Comparison of ENCODE assay signal across 26 cellular contexts in the genomic region with DNA sequence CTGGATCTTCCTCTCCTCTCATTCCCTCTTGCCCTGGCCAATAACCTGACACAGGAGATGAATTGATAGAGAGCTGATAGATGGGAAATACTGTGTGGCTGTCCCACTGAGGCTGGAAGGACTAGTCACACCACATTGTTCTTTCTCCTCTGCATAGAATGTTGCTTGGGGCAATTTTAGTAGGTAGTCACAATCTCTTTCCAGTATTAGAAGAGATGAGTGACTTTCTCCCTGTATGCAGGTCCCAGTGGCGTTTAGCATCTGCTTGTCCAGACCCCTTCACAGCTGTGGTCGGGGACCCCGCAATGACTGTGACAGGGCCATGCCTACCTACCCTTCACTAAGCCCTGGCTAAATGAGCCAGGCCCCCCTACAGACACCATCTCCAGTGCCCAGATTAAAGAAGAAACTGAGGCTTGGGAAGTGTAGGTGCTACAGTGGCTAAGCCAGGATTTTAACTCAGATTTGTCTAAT. TPM values are rescaled to one million over a fixed set of nuclear protein-coding genes. Genes with fewer than 3 reads are reported as not detected.
DNase-seq lines count a peak whose midpoint lies in the region; TF ChIP-seq lines count a peak whose summit lies in the region.
"Had no signal": no experiment of that assay in that cellular context is flagged by ENCODE, and none has a peak within 500 bp of the region (broad histone marks: within the 10 kb centered on the region; RNA-seq: fewer than 3 reads in every experiment).

No MANE protein-coding gene starts in this region.

- peaks cover 3% of the 10 kb centered on the region for H3K27me3 Mint-ChIP-seq in chondrocyte (ENCODE audit: low read depth)
- H3K27me3 Mint-ChIP-seq: activated T-cell treated with anti-CD3 and anti-CD28 coated beads, Interleukin-2, amount 50 U/mL, for 24 hours; CD4-positive, alpha-beta T cell had no signal

- no peak for TF ChIP-seq CTCF in chondrocyte (IDR thresholded peaks at IDR 0.05)

- H3K9me3 Mint-ChIP-seq in chondrocyte (ENCODE audit: low read depth) = no peaks in the 10 kb centered on the region
- H3K9me3 Mint-ChIP-seq: activated naive CD4-positive, alpha-beta T cell treated with anti-CD3 and anti-CD28 coated beads for 36 hours; activated T-cell treated with anti-CD3 and anti-CD28 coated beads, Interleukin-2, amount 50 U/mL, for 24 hours; CD4-positive, alpha-beta T cell; dendritic cell treated with granulocyte-macrophage colony-stimulating factor and Interleukin-4, amounts not matched to agents 40 ng/mL and 50 ng/mL, for 4 days; natural killer cell treated with Interleukin-12 subunit alpha and Interleukin-12 subunit beta and Interleukin-15 and Interleukin-18, amount 100 ng/mL, for 72 hours had no signal

- H3K27ac Mint-ChIP-seq in chondrocyte (ENCODE audit: unreplicated experiment) = no peak overlapping the region
- H3K27ac Mint-ChIP-seq: activated naive CD4-positive, alpha-beta T cell treated with anti-CD3 and anti-CD28 coated beads for 36 hours; activated T-cell treated with anti-CD3 and anti-CD28 coated beads, Interleukin-2, amount 50 U/mL, for 24 hours; CD4-positive, alpha-beta T cell; dendritic cell treated with granulocyte-macrophage colony-stimulating factor and Interleukin-4, amounts not matched to agents 40 ng/mL and 50 ng/mL, for 4 days; natural killer cell treated with Interleukin-12 subunit alpha and Interleukin-12 subunit beta and Interleukin-15 and Interleukin-18, amount 100 ng/mL, for 72 hours; T-helper 17 cell had no signal

- DNase-seq in activated effector memory CD4-positive, alpha-beta T cell treated with anti-CD3 and anti-CD28 coated beads, Interleukin-2, amount 50 U/mL, for 16 hours = peak; percentile 41
- DNase-seq in activated effector memory CD4-positive, alpha-beta T cell treated with Interleukin-2 at 50 U/mL for 16 hours = no peak
- DNase-seq in chondrocyte (ENCODE audit: low spot score) (peak; percentile 21), anterior cingulate cortex (lab: John Stamatoyannopoulos, UW) (no peak), putamen (ENCODE audit: low spot score) (no peak)
- no peak for DNase-seq in activated CD4-positive, alpha-beta T cell treated with anti-CD3 and anti-CD28 coated beads for 48 hours
- no peak for DNase-seq in activated CD4-positive, alpha-beta T cell treated with anti-CD3 and anti-CD28 coated beads for 1 hour
- DNase-seq: 8988T; activated CD4-positive, alpha-beta T cell treated with anti-CD3 and anti-CD28 coated beads for 4 hours; activated CD8-positive, alpha-beta memory T cell treated with anti-CD3 and anti-CD28 coated beads for 24 hours; activated naive CD4-positive, alpha-beta T cell treated with anti-CD3 and anti-CD28 coated beads for 36 hours; activated T-cell treated with anti-CD3 and anti-CD28 coated beads, Interleukin-2, amount 50 U/mL, for 24 hours; amniotic stem cell; CD4-positive, alpha-beta T cell; EL; NCI-H1417 treated with DMSO at 0.1 percent for 48 hours; NCI-H2081; NCI-H226; NCI-H69; SK-N-SH; stimulated activated CD4-positive, alpha-beta T cell treated with anti-CD3 and anti-CD28 coated beads, Interleukin-2, amount 100 ng/mL, for 24 hours; T-helper 17 cell had no signal

- peak overlapping the region in 1 of 2 donors; percentile 2 for H3K9ac ChIP-seq in mucosa of rectum (ENCODE audit: low read depth in 1 of 2, low read length in 2 of 2)
- H3K9ac ChIP-seq: KMS-11, SK-N-SH had no signal

- H3K36me3 Mint-ChIP-seq in chondrocyte (ENCODE audit: low read depth) = peaks cover 2% of the 10 kb centered on the region
- H3K36me3 Mint-ChIP-seq: natural killer cell treated with Interleukin-12 subunit alpha and Interleukin-12 subunit beta and Interleukin-15 and Interleukin-18, amount 100 ng/mL, for 72 hours had no signal

- H3K36me3 ChIP-seq in mucosa of rectum (ENCODE audit: control insufficient read depth in 2 of 2, insufficient read depth in 2 of 2, low read length in 2 of 2) = no peaks in the 10 kb centered on the region

- H3K4me1 Mint-ChIP-seq in chondrocyte (ENCODE audit: low read depth) = no peaks in the 10 kb centered on the region

- H3K27ac ChIP-seq in mucosa of rectum (ENCODE audit: low read depth in 2 of 2, low read length in 2 of 2) = peak overlapping the region; percentile 60 to 68
- H3K27ac ChIP-seq: KMS-11 had no signal

- H3K9me3 ChIP-seq in mucosa of rectum (ENCODE audit: control insufficient read depth in 2 of 2, low read length in 2 of 2) = no peaks in the 10 kb centered on the region
- H3K9me3 ChIP-seq: SK-N-SH had no signal

- H3K4me1 ChIP-seq in mucosa of rectum (ENCODE audit: control insufficient read depth in 2 of 2, insufficient read depth in 2 of 2, low read length in 2 of 2) = peaks cover 54 to 63% of the 10 kb centered on the region in 2 donors

- no peak overlapping the region for H3K4me3 Mint-ChIP-seq in chondrocyte (ENCODE audit: unreplicated experiment)
- H3K4me3 Mint-ChIP-seq: activated naive CD4-positive, alpha-beta T cell treated with anti-CD3 and anti-CD28 coated beads for 36 hours; activated T-cell treated with anti-CD3 and anti-CD28 coated beads, Interleukin-2, amount 50 U/mL, for 24 hours; CD4-positive, alpha-beta T cell; dendritic cell treated with granulocyte-macrophage colony-stimulating factor and Interleukin-4, amounts not matched to agents 40 ng/mL and 50 ng/mL, for 4 days; natural killer cell treated with Interleukin-12 subunit alpha and Interleukin-12 subunit beta and Interleukin-15 and Interleukin-18, amount 100 ng/mL, for 72 hours; T-helper 17 cell had no signal

- no peak overlapping the region for H3K4me3 ChIP-seq in mucosa of rectum (ENCODE audit: low read length in 2 of 2)

- no peaks in the 10 kb centered on the region for H3K27me3 ChIP-seq in mucosa of rectum (ENCODE audit: control insufficient read depth in 2 of 2, insufficient read depth in 2 of 2, low read length in 2 of 2)

RNA-seq across cellular contexts. Expression of gene P2RY2, which starts 24.0 kb away (rescaled TPM):
- 0.32 TPM in 1 of 3 replicates, not detected in the others for total RNA-seq in chondrocyte
- total RNA-seq: activated naive CD4-positive, alpha-beta T cell treated with anti-CD3 and anti-CD28 coated beads for 36 hours; CD4-positive, alpha-beta T cell had no signal

RNA-seq across cellular contexts. Expression of gene FCHSD2, which starts 52.0 kb away (rescaled TPM):
- total RNA-seq in chondrocyte = 38.7 to 69.5 TPM (median 66.8 TPM) in 3 replicates

Comparison
In these comparisons a context has a peak if more than half of its experiments do, and no peak if none do; other contexts are left out.
1. DNase-seq: peak in activated effector memory CD4-positive, alpha-beta T cell treated with anti-CD3 and anti-CD28 coated beads, Interleukin-2, amount 50 U/mL, for 16 hours (single experiment) and chondrocyte (single experiment); none in activated effector memory CD4-positive, alpha-beta T cell treated with Interleukin-2 at 50 U/mL for 16 hours (single experiment), activated CD4-positive, alpha-beta T cell treated with anti-CD3 and anti-CD28 coated beads for 48 hours (single experiment), activated CD4-positive, alpha-beta T cell treated with anti-CD3 and anti-CD28 coated beads for 1 hour (single experiment), anterior cingulate cortex (0 of 58) and putamen (single experiment).